ENCODE assay signal across 19 cellular contexts in genomic region chr7:78124221-78124620, GRCh38.
"Had no signal": no experiment of that assay in that cellular context is flagged by ENCODE, and none has a peak within 500 bp of the region (broad histone marks: within the 10 kb centered on the region; RNA-seq: fewer than 3 reads in every experiment).

No MANE protein-coding gene starts in this region.

- H3K27ac Mint-ChIP-seq: naive thymus-derived CD8-positive, alpha-beta T cell; neural progenitor cell; stimulated activated effector memory CD8-positive, alpha-beta T cell treated with anti-CD3 and anti-CD28 coated beads, Interleukin-12 subunit alpha, Interleukin-12 subunit beta, amount 100 ng/mL, for 72 hours; type B pancreatic cell had no signal

- H3K4me1 Mint-ChIP-seq: naive thymus-derived CD8-positive, alpha-beta T cell; stimulated activated effector memory CD8-positive, alpha-beta T cell treated with anti-CD3 and anti-CD28 coated beads, Interleukin-12 subunit alpha, Interleukin-12 subunit beta, amount 100 ng/mL, for 72 hours had no signal

- H3K9me3 Mint-ChIP-seq: naive thymus-derived CD8-positive, alpha-beta T cell; neural progenitor cell; stimulated activated effector memory CD8-positive, alpha-beta T cell treated with anti-CD3 and anti-CD28 coated beads, Interleukin-12 subunit alpha, Interleukin-12 subunit beta, amount 100 ng/mL, for 72 hours; type B pancreatic cell had no signal

- H3K4me3 ChIP-seq: coronary artery, heart right ventricle, neural progenitor cell, ovary, smooth muscle cell, suprapubic skin, thyroid gland, uterus had no signal

- H3K36me3 Mint-ChIP-seq: naive thymus-derived CD8-positive, alpha-beta T cell; neural progenitor cell; stimulated activated effector memory CD8-positive, alpha-beta T cell treated with anti-CD3 and anti-CD28 coated beads, Interleukin-12 subunit alpha, Interleukin-12 subunit beta, amount 100 ng/mL, for 72 hours had no signal

- H3K27ac ChIP-seq: coronary artery, heart right ventricle, neural progenitor cell, ovary, suprapubic skin, thyroid gland, uterus had no signal

- H3K4me3 Mint-ChIP-seq: naive thymus-derived CD8-positive, alpha-beta T cell; neural progenitor cell; stimulated activated effector memory CD8-positive, alpha-beta T cell treated with anti-CD3 and anti-CD28 coated beads, Interleukin-12 subunit alpha, Interleukin-12 subunit beta, amount 100 ng/mL, for 72 hours; type B pancreatic cell had no signal

- DNase-seq: effector CD8-positive, alpha-beta T cell; heart right ventricle; hypothalamus; kidney glomerular epithelial cell; mammary epithelial cell; naive thymus-derived CD8-positive, alpha-beta T cell; nucleus accumbens; ovary; right cardiac atrium; stimulated activated CD4-positive, alpha-beta T cell treated with anti-CD3 and anti-CD28 coated beads, Interleukin-2, amount 100 ng/mL, for 48 hours; stimulated activated CD8-positive, alpha-beta memory T cell treated with anti-CD3 and anti-CD28 coated beads, Interleukin-4, amount 100 ng/mL, for 48 hours; thyroid gland; uterus had no signal

- ATAC-seq: heart right ventricle; naive thymus-derived CD8-positive, alpha-beta T cell; right cardiac atrium; stimulated activated effector memory CD8-positive, alpha-beta T cell treated with anti-CD3 and anti-CD28 coated beads, Interleukin-12 subunit alpha, Interleukin-12 subunit beta, amount 100 ng/mL, for 72 hours had no signal
